In genomic region chr21:41703857-41704501, GRCh38 we compare ENCODE assay signal across 14 cellular contexts.
DNase-seq lines count a peak whose midpoint lies in the region; TF ChIP-seq lines count a peak whose summit lies in the region.
"Had no signal": no experiment of that assay in that cellular context is flagged by ENCODE, and none has a peak within 500 bp of the region (broad histone marks: within the 10 kb centered on the region; RNA-seq: fewer than 3 reads in every experiment).

No MANE protein-coding gene starts in this region.

- no peak overlapping the region for H4K91ac ChIP-seq in neuronal stem cell (ENCODE audit: low read depth, low read length, poor library complexity)

- H2AFZ ChIP-seq in mammary epithelial cell (ENCODE audit: low read depth, low read length): no peak overlapping the region
- no peak overlapping the region for H2AFZ ChIP-seq in neuronal stem cell (ENCODE audit: low read length)

- H3K27ac ChIP-seq in mammary epithelial cell (ENCODE audit: insufficient read depth, low read depth, low read length): no peak overlapping the region
- H3K27ac ChIP-seq in neuronal stem cell (replicated peaks; ENCODE audit: low read length): no peak overlapping the region
- no peak overlapping the region for H3K27ac ChIP-seq in esophagus muscularis mucosa (replicated peaks in 1 of 4)
- H3K27ac ChIP-seq: cardiac muscle cell, tibial artery had no signal

- no TSS peak for BruUV-seq in mammary epithelial cell (replicated peaks; lab: Mats Ljungman, UMichigan)

- H2AK5ac ChIP-seq in neuronal stem cell (ENCODE audit: low read depth, low read length): no peak overlapping the region

- no peaks in the 10 kb centered on the region for H3K27me3 ChIP-seq in mammary epithelial cell (ENCODE audit: insufficient read depth, low read length)
- H3K27me3 ChIP-seq in neuronal stem cell (ENCODE audit: control insufficient read depth in 3 of 3, insufficient read depth in 3 of 3, low read depth in 1 of 3, low read length in 3 of 3): no peaks in the 10 kb centered on the region
- H3K27me3 ChIP-seq in esophagus muscularis mucosa: peaks cover 0 to 56% (median 0%) of the 10 kb centered on the region in 4 donors
- H3K27me3 ChIP-seq: cardiac muscle cell, tibial artery had no signal

- in situ Hi-C loops in mammary epithelial cell (cut with MboI; ENCODE audit: low sequenced_read_pairs in 2 of 2): no loop called here

- H3K36me3 Mint-ChIP-seq in activated CD4-positive, alpha-beta memory T cell treated with anti-CD3 and anti-CD28 coated beads for 36 hours: peaks cover 2% of the 10 kb centered on the region
- H3K36me3 Mint-ChIP-seq: activated naive CD4-positive, alpha-beta T cell treated with anti-CD3 and anti-CD28 coated beads, Interleukin-2, amount 50 U/mL, for 24 hours; WTC11 had no signal

- dilution Hi-C loops in mammary epithelial cell (cut with HindIII; ENCODE audit: low sequenced_read_pairs): no loop called here

- no peak overlapping the region for H3K4me3 ChIP-seq in mammary epithelial cell (replicated peaks in 1 of 3; ENCODE audit: insufficient read depth in 1 of 3, low read depth in 2 of 3, low read length in 3 of 3)
- H3K4me3 ChIP-seq in neuronal stem cell (ENCODE audit: low read length in 2 of 2): no peak overlapping the region
- no peak overlapping the region for H3K4me3 ChIP-seq in esophagus muscularis mucosa
- H3K4me3 ChIP-seq: cardiac muscle cell, tibial artery had no signal

- no peaks in the 10 kb centered on the region for H3K79me1 ChIP-seq in neuronal stem cell (ENCODE audit: low read depth, low read length)

- no peak overlapping the region for H3K14ac ChIP-seq in neuronal stem cell (ENCODE audit: low read length)

- H3K4me2 ChIP-seq in mammary epithelial cell (ENCODE audit: insufficient read depth, low read depth, low read length) (no peak overlapping the region), neuronal stem cell (ENCODE audit: insufficient read depth, low read length, poor library complexity, severe bottlenecking) (no peak overlapping the region)

- no peak overlapping the region for H2BK5ac ChIP-seq in neuronal stem cell (ENCODE audit: low read length)

- peaks cover 11% of the 10 kb centered on the region for H3K4me1 Mint-ChIP-seq in activated CD4-positive, alpha-beta memory T cell treated with anti-CD3 and anti-CD28 coated beads for 36 hours (ENCODE audit: low read depth)
- H3K4me1 Mint-ChIP-seq: activated naive CD4-positive, alpha-beta T cell treated with anti-CD3 and anti-CD28 coated beads, Interleukin-2, amount 50 U/mL, for 24 hours had no signal

- POLR2A ChIA-PET in activated CD4-positive, alpha-beta memory T cell treated with anti-CD3 and anti-CD28 coated beads for 36 hours (lab: Charles Lee): no interaction called here

- no peak overlapping the region for H3K4me3 Mint-ChIP-seq in activated CD4-positive, alpha-beta memory T cell treated with anti-CD3 and anti-CD28 coated beads for 36 hours
- H3K4me3 Mint-ChIP-seq: activated naive CD4-positive, alpha-beta T cell treated with anti-CD3 and anti-CD28 coated beads, Interleukin-2, amount 50 U/mL, for 24 hours; effector memory CD8-positive, alpha-beta T cell; WTC11 had no signal

- intact Hi-C loops in mammary epithelial cell (cut with micrococcal nuclease) (loop anchor here (2.0 kb wide), 1 partner anchor 13 kb away; no protein-coding TSS in a partner anchor), esophagus muscularis mucosa (cut with DNase I) (no loop called here)
- intact Hi-C loops in activated CD4-positive, alpha-beta memory T cell treated with anti-CD3 and anti-CD28 coated beads for 36 hours (cut with micrococcal nuclease): no loop called here

- no peak overlapping the region for H2BK15ac ChIP-seq in neuronal stem cell (ENCODE audit: low read length)

- no peak overlapping the region for H2BK12ac ChIP-seq in neuronal stem cell (ENCODE audit: low read length)

- no peak overlapping the region for H3K9ac ChIP-seq in mammary epithelial cell (ENCODE audit: insufficient read depth, low read length)
- no peak overlapping the region for H3K9ac ChIP-seq in neuronal stem cell (ENCODE audit: low read depth, low read length, poor library complexity)

- no peak for TF ChIP-seq EP300 in esophagus muscularis mucosa (IDR thresholded peaks at IDR 0.05)

- H4K8ac ChIP-seq in neuronal stem cell (ENCODE audit: low read depth, low read length): no peak overlapping the region

- TF ChIP-seq CTCF in mammary epithelial cell (conservative IDR thresholded peaks at IDR 0.05 in 1 of 2, IDR thresholded peaks at IDR 0.05 in 1 of 2; ENCODE audit: extremely low read depth in 1 of 2, insufficient read depth in 1 of 2, low read depth in 1 of 2, low read length in 2 of 2) (no peak), esophagus muscularis mucosa (IDR thresholded peaks at IDR 0.05) (no peak)

- CTCF ChIA-PET in mammary epithelial cell (lab: Charles Lee; ENCODE audit: low non-redundant PET): no interaction called here
- CTCF ChIA-PET in activated CD4-positive, alpha-beta memory T cell treated with anti-CD3 and anti-CD28 coated beads for 36 hours (lab: Charles Lee): no interaction called here

- peaks cover 33% of the 10 kb centered on the region for H3K27me3 Mint-ChIP-seq in activated CD4-positive, alpha-beta memory T cell treated with anti-CD3 and anti-CD28 coated beads for 36 hours

- H3K23ac ChIP-seq in neuronal stem cell (ENCODE audit: low read depth, low read length, poor library complexity): no peak overlapping the region

- H3K4ac ChIP-seq in neuronal stem cell (ENCODE audit: low read length): no peak overlapping the region

- H3K79me2 ChIP-seq in mammary epithelial cell (ENCODE audit: insufficient read depth, low read length): no peaks in the 10 kb centered on the region

- H3K18ac ChIP-seq in neuronal stem cell (ENCODE audit: low read length): peak overlapping the region; percentile 62

- no peak overlapping the region for H3K27ac Mint-ChIP-seq in activated CD4-positive, alpha-beta memory T cell treated with anti-CD3 and anti-CD28 coated beads for 36 hours
- H3K27ac Mint-ChIP-seq: activated naive CD4-positive, alpha-beta T cell treated with anti-CD3 and anti-CD28 coated beads, Interleukin-2, amount 50 U/mL, for 24 hours; effector memory CD8-positive, alpha-beta T cell; WTC11 had no signal

- peaks cover 23% of the 10 kb centered on the region for H3K4me1 ChIP-seq in mammary epithelial cell (ENCODE audit: insufficient read depth, low read length)
- H3K4me1 ChIP-seq in neuronal stem cell (ENCODE audit: control insufficient read depth in 2 of 2, insufficient read depth in 1 of 2, low read depth in 1 of 2, low read length in 2 of 2): peaks cover 0 to 3% of the 10 kb centered on the region in 2 donors
- no peaks in the 10 kb centered on the region for H3K4me1 ChIP-seq in esophagus muscularis mucosa

- 84% methylated on average over 15 of the region's 18 CpGs for WGBS in mammary epithelial cell (ENCODE audit: low coverage, missing lambda C conversion rate)
- WGBS in neuronal stem cell (ENCODE audit: extremely low coverage in 2 of 2, insufficient read length in 2 of 2, insufficient replicate concordance in 1 of 2), 2 donors: no CpG with 5 or more reads among the region's 18 CpGs
- 68% methylated on average over 16 of the region's 18 CpGs for WGBS in esophagus muscularis mucosa

- TF ChIP-seq POLR2A in esophagus muscularis mucosa (IDR thresholded peaks at IDR 0.05; ENCODE audit: low read depth): no peak

- DNase-seq in ELF-1 (ENCODE audit: low read depth, low spot score) (peak; percentile 54), NCI-H2196 treated with DMSO at 0.1 percent for 48 hours (lab: John Stamatoyannopoulos, UW; ENCODE audit: unreplicated experiment) (peak; percentile 46), mammary epithelial cell (peak; percentile 88), neuronal stem cell (ENCODE audit: low spot score) (no peak), esophagus muscularis mucosa (ENCODE audit: extremely low spot score) (no peak), amygdala (lab: John Stamatoyannopoulos, UW) (no peak)
- no peak for DNase-seq in activated naive CD4-positive, alpha-beta T cell treated with anti-CD3 and anti-CD28 coated beads, Interleukin-2, amount 50 U/mL, for 16 hours
- no peak for DNase-seq in activated CD4-positive, alpha-beta memory T cell treated with anti-CD3 and anti-CD28 coated beads for 36 hours
- DNase-seq: AML-193; effector memory CD8-positive, alpha-beta T cell; tibial artery had no signal

- H3K36me3 ChIP-seq in mammary epithelial cell (ENCODE audit: insufficient read depth, low read length): no peaks in the 10 kb centered on the region
- H3K36me3 ChIP-seq in neuronal stem cell (replicated peaks in 1 of 2; ENCODE audit: control insufficient read depth in 2 of 2, insufficient read depth in 2 of 2, low read length in 2 of 2): no peaks in the 10 kb centered on the region
- H3K36me3 ChIP-seq in esophagus muscularis mucosa: no peaks in the 10 kb centered on the region
- H3K36me3 ChIP-seq: cardiac muscle cell, tibial artery had no signal

- no peaks in the 10 kb centered on the region for H4K20me1 ChIP-seq in mammary epithelial cell (ENCODE audit: insufficient read depth, low read length)

- H3K9me3 ChIP-seq in mammary epithelial cell (replicated peaks; ENCODE audit: insufficient read depth, low read length) (no peaks in the 10 kb centered on the region), neuronal stem cell (replicated peaks in 1 of 2; ENCODE audit: control insufficient read depth in 2 of 2, insufficient read depth in 1 of 2, low read depth in 1 of 2, low read length in 2 of 2) (no peaks in the 10 kb centered on the region), esophagus muscularis mucosa (no peaks in the 10 kb centered on the region)
- H3K9me3 ChIP-seq: tibial artery had no signal

- H2BK120ac ChIP-seq in neuronal stem cell (ENCODE audit: low read depth, low read length): no peak overlapping the region

- H3K9me3 Mint-ChIP-seq in activated CD4-positive, alpha-beta memory T cell treated with anti-CD3 and anti-CD28 coated beads for 36 hours: peaks cover 9% of the 10 kb centered on the region
- H3K9me3 Mint-ChIP-seq: effector memory CD8-positive, alpha-beta T cell; WTC11 had no signal

Comparison
In these comparisons a context has a peak if more than half of its experiments do, and no peak if none do; other contexts are left out.
1. DNase-seq: peak in ELF-1 (single experiment), NCI-H2196 treated with DMSO at 0.1 percent for 48 hours (single experiment) and mammary epithelial cell (single experiment); none in neuronal stem cell (single experiment), activated naive CD4-positive, alpha-beta T cell treated with anti-CD3 and anti-CD28 coated beads, Interleukin-2, amount 50 U/mL, for 16 hours (single experiment), activated CD4-positive, alpha-beta memory T cell treated with anti-CD3 and anti-CD28 coated beads for 36 hours (single experiment), esophagus muscularis mucosa (single experiment) and amygdala (0 of 56).